In genomic region chr7:23759556-23760391, GRCh38 we compare ENCODE assay signal across 11 cellular contexts. TPM values are rescaled to one million over a fixed set of nuclear protein-coding genes. Genes with fewer than 3 reads are reported as not detected.
DNase-seq lines count a peak whose midpoint lies in the region; ATAC-seq, FAIRE-seq and TF ChIP-seq lines count a peak whose summit lies in the region.
"Had no signal": no experiment of that assay in that cellular context is flagged by ENCODE, and none has a peak within 500 bp of the region (broad histone marks: within the 10 kb centered on the region; RNA-seq: fewer than 3 reads in every experiment).

No MANE protein-coding gene starts in this region.

- H3K4me3 ChIP-seq in HCT116 (replicated peaks in 1 of 2; ENCODE audit: low read depth in 1 of 2, low read length in 2 of 2) (no peak overlapping the region), H1 (ENCODE audit: extremely low read depth in 1 of 4, insufficient read depth in 2 of 4, low read depth in 3 of 4, low read length in 4 of 4) (no peak overlapping the region), adrenal gland (no peak overlapping the region)
- H3K4me3 ChIP-seq: ovary had no signal

- no peaks in the 10 kb centered on the region for H3K23me2 ChIP-seq in H1 (ENCODE audit: low read depth, low read length)

- H3K9me3 ChIP-seq in HCT116 (ENCODE audit: control insufficient read depth in 1 of 2, insufficient read depth in 1 of 2, low read depth in 1 of 2, low read length in 2 of 2) = no peaks in the 10 kb centered on the region
- H3K9me3 ChIP-seq in H1 (ENCODE audit: insufficient read depth in 2 of 2, low read depth in 1 of 2, low read length in 1 of 2) = no peaks in the 10 kb centered on the region
- no peaks in the 10 kb centered on the region for H3K9me3 ChIP-seq in adrenal gland (replicated peaks in 1 of 3)
- H3K9me3 ChIP-seq: ovary had no signal

- no peak overlapping the region for H2BK15ac ChIP-seq in H1 (ENCODE audit: low read length)

- no peaks in the 10 kb centered on the region for H3K9me2 ChIP-seq in HCT116 (ENCODE audit: insufficient read depth)

- DNase-seq in HCT116 (ENCODE audit: low read depth, low spot score) (peak; percentile 51), NCI-H748 (lab: John Stamatoyannopoulos, UW; ENCODE audit: unreplicated experiment) (peak; percentile 36), H1 (ENCODE audit: low read depth in 1 of 2, low spot score in 2 of 2) (no peak), sciatic nerve (ENCODE audit: low spot score) (no peak), adrenal gland (no peak), pons (ENCODE audit: low spot score) (no peak)
- DNase-seq: activated CD4-positive, alpha-beta T cell treated with anti-CD3 and anti-CD28 coated beads for 36 hours; glutamatergic neuron; NCI-H82; ovary had no signal

- H3K4me1 ChIP-seq in HCT116 (ENCODE audit: control insufficient read depth in 1 of 2, insufficient read depth in 2 of 2, low read length in 2 of 2) = peaks cover 13 to 21% of the 10 kb centered on the region in 2 experiments
- H3K4me1 ChIP-seq in H1 (replicated peaks in 1 of 4; ENCODE audit: control insufficient read depth in 3 of 4, insufficient read depth in 4 of 4, low read length in 3 of 4) = peaks cover 0 to 2% (median 0%) of the 10 kb centered on the region in 4 experiments; a peak in 1 of 7 replicates
- no peaks in the 10 kb centered on the region for H3K4me1 ChIP-seq in adrenal gland (replicated peaks in 1 of 2)

- no peak overlapping the region for H3K56ac ChIP-seq in H1 (replicated peaks; ENCODE audit: insufficient read length, low read depth, low read length)

- H3K23ac ChIP-seq in H1 (ENCODE audit: insufficient read length) = no peak overlapping the region

- no peaks in the 10 kb centered on the region for H3K36me3 ChIP-seq in HCT116 (ENCODE audit: control insufficient read depth in 1 of 2, insufficient read depth in 2 of 2, low read length in 2 of 2)
- H3K36me3 ChIP-seq in H1 (ENCODE audit: control insufficient read depth in 2 of 4, insufficient read depth in 4 of 4, low read length in 3 of 4) = no peaks in the 10 kb centered on the region
- no peaks in the 10 kb centered on the region for H3K36me3 ChIP-seq in adrenal gland (replicated peaks in 1 of 2)
- H3K36me3 ChIP-seq: ovary had no signal

- H4K8ac ChIP-seq in H1 (ENCODE audit: extremely low read depth, insufficient read depth, low read length) = no peak overlapping the region

- H3K18ac ChIP-seq in H1 (ENCODE audit: extremely low read depth, low read length) = no peak overlapping the region

- ATAC-seq in HCT116 (peak; percentile 97), sciatic nerve (peak; percentile 55), GM18909 (IDR thresholded peaks at IDR 0.05; ENCODE audit: poor library complexity, unreplicated experiment) (no peak)
- ATAC-seq: activated CD4-positive, alpha-beta T cell treated with anti-CD3 and anti-CD28 coated beads for 36 hours had no signal

- TF ChIP-seq EP300 in H1 (IDR thresholded peaks at IDR 0.05; ENCODE audit: borderline replicate concordance in 1 of 2, low read depth in 2 of 2, low read length in 2 of 2) = no peak

- POLR2A ChIA-PET in HCT116 (lab: Charles Lee) = no interaction called here
- POLR2A ChIA-PET in H1 (lab: Charles Lee; ENCODE audit: partially characterized antibody) = no interaction called here

- no peaks in the 10 kb centered on the region for H3K27me3 ChIP-seq in HCT116 (ENCODE audit: insufficient read depth, low read length)
- H3K27me3 ChIP-seq in H1 (replicated peaks in 1 of 4; ENCODE audit: control insufficient read depth in 3 of 4, extremely low read depth in 1 of 4, insufficient read depth in 3 of 4, low read length in 3 of 4) = no peaks in the 10 kb centered on the region
- H3K27me3 ChIP-seq in adrenal gland = no peaks in the 10 kb centered on the region
- H3K27me3 ChIP-seq: ovary had no signal

- H3K79me1 ChIP-seq in H1 (ENCODE audit: low read depth, low read length) = no peaks in the 10 kb centered on the region

- CTCF ChIA-PET in HCT116 (lab: Charles Lee) = no interaction called here
- CTCF ChIA-PET in H1 (lab: Charles Lee; ENCODE audit: partially characterized antibody) = interaction anchor here (1.2 to 1.8 kb wide), 2 partner anchors 10 to 189 kb away, joined by 4 to 5 read pairs; no protein-coding TSS in a partner anchor

- BruUV-seq in HCT116 (replicated peaks; lab: Mats Ljungman, UMichigan) = no TSS peak

- FAIRE-seq in H1 (lab: Jason Lieb, UNC) = no peak

- H2BK5ac ChIP-seq in H1 (ENCODE audit: low read depth, low read length) = no peak overlapping the region

- H4K20me1 ChIP-seq in HCT116 (ENCODE audit: insufficient read depth) (no peaks in the 10 kb centered on the region), H1 (replicated peaks in 1 of 2; ENCODE audit: control insufficient read depth in 1 of 2, insufficient read depth in 2 of 2, low read length in 2 of 2) (no peaks in the 10 kb centered on the region)

- H2AFZ ChIP-seq in HCT116 (ENCODE audit: low read depth, low read length, poor library complexity, severe bottlenecking) (peak overlapping the region; percentile 13), H1 (ENCODE audit: low read length) (no peak overlapping the region)

- no peak overlapping the region for H2BK120ac ChIP-seq in H1 (replicated peaks; ENCODE audit: low read depth, low read length)

- H4K91ac ChIP-seq in H1 (replicated peaks; ENCODE audit: insufficient read length, low read length) = no peak overlapping the region

- H2AK5ac ChIP-seq in H1 (ENCODE audit: low read depth, low read length) = no peak overlapping the region

- no peaks in the 10 kb centered on the region for H3K79me2 ChIP-seq in HCT116 (ENCODE audit: insufficient read depth, low read length)
- no peaks in the 10 kb centered on the region for H3K79me2 ChIP-seq in H1 (ENCODE audit: control insufficient read depth in 1 of 2, insufficient read depth in 2 of 2, low read length in 2 of 2)

- intact Hi-C loops in HCT116 (cut with micrococcal nuclease) (no loop called here), sciatic nerve (cut with DNase I) (no loop called here), adrenal gland (cut with DNase I) (no loop called here)

- H4K5ac ChIP-seq in H1 (ENCODE audit: insufficient read length, low read depth, low read length) = no peak overlapping the region

- H3K9ac ChIP-seq in HCT116 (ENCODE audit: low read length) (no peak overlapping the region), H1 (replicated peaks in 1 of 4; ENCODE audit: extremely low read depth in 1 of 4, low read depth in 3 of 4, low read length in 3 of 4) (no peak overlapping the region)

- H3K4me2 ChIP-seq in HCT116 (ENCODE audit: low read length) (peak overlapping the region; percentile 36), H1 (ENCODE audit: insufficient read depth in 1 of 2, low read depth in 2 of 2, low read length in 2 of 2) (no peak overlapping the region)

- H3K4ac ChIP-seq in H1 (replicated peaks; ENCODE audit: insufficient read length, low read depth, low read length) = no peak overlapping the region

- TF ChIP-seq POLR2A in HCT116 (IDR thresholded peaks at IDR 0.05; ENCODE audit: borderline replicate concordance, extremely low read depth, insufficient read depth, insufficient read length) (no peak), H1 (IDR thresholded peaks at IDR 0.05; ENCODE audit: control extremely low read depth in 1 of 2, low read depth in 2 of 2, low read length in 2 of 2) (no peak), adrenal gland (IDR thresholded peaks at IDR 0.05) (no peak)

- H3K14ac ChIP-seq in H1 (ENCODE audit: insufficient read length) = peak overlapping the region; percentile 5

- TF ChIP-seq RAD21 in HCT116 (IDR thresholded peaks at IDR 0.05; ENCODE audit: low read depth) (no peak), H1 (IDR thresholded peaks at IDR 0.05 in 1 of 2, conservative IDR thresholded peaks at IDR 0.05 in 1 of 2; ENCODE audit: low read depth in 2 of 2, low read length in 2 of 2) (no peak)

- RAD21 ChIA-PET in HCT116 (lab: Charles Lee; ENCODE audit: low non-redundant PET in 1 of 2, low total read pairs in 2 of 2, uncharacterized antibody in 2 of 2, unreplicated experiment in 2 of 2) = no interaction called here

- no peak for TF ChIP-seq CTCF in HCT116 (IDR thresholded peaks at IDR 0.05 in 2 of 3, conservative IDR thresholded peaks at IDR 0.05 in 1 of 3; ENCODE audit: borderline replicate concordance in 1 of 3, insufficient read depth in 1 of 3, low read depth in 2 of 3, low read length in 2 of 3)
- no peak for TF ChIP-seq CTCF in H1 (IDR thresholded peaks at IDR 0.05; ENCODE audit: control extremely low read depth in 1 of 3, insufficient read depth in 1 of 3, low read depth in 1 of 3, low read length in 3 of 3)
- TF ChIP-seq CTCF in adrenal gland (IDR thresholded peaks at IDR 0.05) = no peak

- H2BK20ac ChIP-seq in H1 (ENCODE audit: low read length) = no peak overlapping the region

- no peak overlapping the region for H3K27ac ChIP-seq in HCT116 (ENCODE audit: low read depth, low read length)
- no peak overlapping the region for H3K27ac ChIP-seq in H1 (ENCODE audit: low read depth, low read length)
- H3K27ac ChIP-seq in adrenal gland = no peak overlapping the region
- H3K27ac ChIP-seq: ovary had no signal

- H2BK12ac ChIP-seq in H1 (ENCODE audit: low read depth, low read length) = no peak overlapping the region

TF ChIP-seq in HCT116, 20 proteins besides CTCF, POLR2A, EP300 and RAD21 (continues in another document):
- peak; percentile 18; the same call in 1 of the 2 replicates for TF ChIP-seq FOSL1 (IDR thresholded peaks at IDR 0.05; ENCODE audit: low read depth)
- peak; percentile 31; the same call in 1 of the 2 replicates for TF ChIP-seq SP1 (IDR thresholded peaks at IDR 0.05; ENCODE audit: low read depth)
- no peak for TF ChIP-seq EGR1 (IDR thresholded peaks at IDR 0.05; ENCODE audit: low read depth)

TF ChIP-seq in H1, 55 proteins besides CTCF, POLR2A, EP300 and RAD21 (continues in another document):
- TF ChIP-seq CEBPB (IDR thresholded peaks at IDR 0.05; ENCODE audit: low read depth, low read length) = no peak
- no peak for TF ChIP-seq SP1 (IDR thresholded peaks at IDR 0.05; ENCODE audit: low read depth, low read length)
- TF ChIP-seq CREB1 (IDR thresholded peaks at IDR 0.05) = no peak
- no peak for TF ChIP-seq TCF12 (IDR thresholded peaks at IDR 0.05; ENCODE audit: low read depth, low read length)
- no peak for TF ChIP-seq TBP (IDR thresholded peaks at IDR 0.05; ENCODE audit: low read depth, low read length)

RNA-seq across cellular contexts. Expression of gene STK31, which starts 49.8 kb away (rescaled TPM):
- total RNA-seq in HCT116 (2021; ENCODE audit: unreplicated experiment) = not detected
- polyA plus RNA-seq in HCT116 (2012) = 0.03 TPM in 1 of 2 replicates, not detected in the other
- total RNA-seq in H1 (2021; fragmentation: NEBNext Ultra II Directional; extraction: Animal tissue kit (Norgen Biotek cat#: 25700)) = 0.10 and 0.32 TPM in 2 replicates
- polyA plus RNA-seq in H1 (2011; rRNA removed) = 0.13 and 0.15 TPM in 2 replicates
- 0.18 TPM for polyA plus RNA-seq in H1 (2011; cell fraction: cytosol; rRNA removed)
- 0.07 TPM for polyA plus RNA-seq in H1 (2011; cell fraction: nucleus; rRNA removed)
- polyA plus RNA-seq in H1 (2012, experiment 1 of 2) = 0.15 to 0.53 TPM (median 0.32 TPM) in 4 replicates
- not detected for polyA plus RNA-seq in H1 (2012, experiment 2 of 2)
- 0.22 TPM for polyA plus RNA-seq in H1 (2013, experiment 1 of 2)
- polyA plus RNA-seq in H1 (2013, experiment 2 of 2) = 0.13 TPM
- 0.46 and 0.57 TPM in 2 replicates for polyA minus RNA-seq in H1 (2011; rRNA and poly(A)+ RNA removed)
- polyA minus RNA-seq in H1 (2011; cell fraction: cytosol; rRNA and poly(A)+ RNA removed) = not detected
- polyA minus RNA-seq in H1 (2011; cell fraction: nucleus; rRNA and poly(A)+ RNA removed) = 1.8 TPM
- total RNA-seq in sciatic nerve = 1.8 TPM
- total RNA-seq in adrenal gland = under 1 TPM in 5 of 8 donors, not detected in 3; 0.22 to 0.78 (median 0.42) TPM
- under 1 TPM in 2 of 3 donors, not detected in 1; 0.27 to 0.40 TPM for polyA plus RNA-seq in adrenal gland

Comparison
In these comparisons a context has a peak if more than half of its experiments do, and no peak if none do; other contexts are left out.
1. DNase-seq: peak in HCT116 (single experiment) and NCI-H748 (single experiment); none in H1 (0 of 2), sciatic nerve (single experiment), adrenal gland (0 of 7) and pons (single experiment).
2. Of the 16 proteins assayed by ChIP-seq in both H1 and HCT116: peak only in H1: none; only in HCT116: CEBPB, FOSL1, JUND and SP1; in both: none; in neither: 12.